In the genomic region with DNA sequence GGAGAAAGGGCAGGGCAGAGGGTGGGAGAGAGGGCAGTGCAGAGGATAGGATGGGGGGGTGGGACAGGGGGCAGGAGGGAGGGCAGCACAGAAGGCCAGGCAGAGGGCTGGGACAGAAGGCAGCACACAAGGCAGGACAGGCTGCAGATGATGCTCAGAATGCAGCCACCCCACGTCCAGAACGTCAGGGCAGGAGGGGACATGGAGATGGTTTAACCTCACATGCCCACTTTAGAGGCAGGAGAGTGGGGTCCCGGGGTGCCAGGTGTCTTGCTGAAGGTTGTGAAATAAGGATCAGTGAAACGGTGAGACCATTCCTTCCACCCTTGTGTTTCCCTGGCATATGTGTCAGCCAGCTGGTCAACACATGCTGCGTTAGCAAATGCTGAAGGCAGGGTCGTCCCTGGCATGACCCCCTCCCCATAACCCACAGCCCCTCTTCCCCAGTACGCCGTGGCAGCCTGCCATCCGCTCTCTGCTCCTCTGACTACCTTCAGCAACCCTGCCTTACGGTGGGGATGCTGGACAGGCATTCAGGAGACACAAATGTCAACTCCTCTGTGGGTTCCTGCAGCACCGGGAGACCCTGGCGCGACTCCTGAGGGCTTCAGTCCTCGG, we compare ENCODE assay signal across 23 cellular contexts.
"Had no signal": no experiment of that assay in that cellular context is flagged by ENCODE, and none has a peak within 500 bp of the region (broad histone marks: within the 10 kb centered on the region; RNA-seq: fewer than 3 reads in every experiment).

No MANE protein-coding gene starts in this region.

- H3K4me1 ChIP-seq: ascending aorta, body of pancreas had no signal

- ATAC-seq: activated CD8-positive, alpha-beta T cell treated with anti-CD3 and anti-CD28 coated beads for 36 hours; activated naive CD4-positive, alpha-beta T cell treated with anti-CD3 and anti-CD28 coated beads, Interleukin-2, amount 50 U/mL, for 72 hours; activated naive CD8-positive, alpha-beta T cell treated with anti-CD3 and anti-CD28 coated beads, Interleukin-2, amount 50 U/mL, for 24 hours; activated T-cell treated with anti-CD3 and anti-CD28 coated beads, Interleukin-2, amount 50 U/mL, for 4 hours; body of pancreas had no signal

- H3K36me3 ChIP-seq: ascending aorta had no signal

- H3K27me3 ChIP-seq: ascending aorta, body of pancreas had no signal

- FAIRE-seq: bronchial epithelial cell had no signal

- DNase-seq: activated CD4-positive, alpha-beta T cell treated with anti-CD3 and anti-CD28 coated beads, Interleukin-2, amount 10 ng/mL, durations not matched to agents 7 days and 5 days; activated CD4-positive, CD25-positive, alpha-beta regulatory T cell; activated CD8-positive, alpha-beta T cell treated with anti-CD3 and anti-CD28 coated beads for 36 hours; activated effector memory CD4-positive, alpha-beta T cell treated with anti-CD3 and anti-CD28 coated beads, Interleukin-2, amount 50 U/mL, for 16 hours; activated naive CD4-positive, alpha-beta T cell treated with Interleukin-2 at 50 U/mL for 16 hours; activated naive CD8-positive, alpha-beta T cell treated with anti-CD3 and anti-CD28 coated beads, Interleukin-2, amount 50 U/mL, for 24 hours; activated T-cell treated with anti-CD3 and anti-CD28 coated beads, Interleukin-2, amount 50 U/mL, for 4 hours; amniotic stem cell; body of pancreas; KG1; NCI-H1048; NCI-H146; NCI-H187 treated with DMSO at 0.1 percent for 48 hours; NCI-H2081 treated with DMSO at 0.1 percent for 48 hours; NCI-H2227 treated with DMSO at 0.1 percent for 48 hours; NCI-H526; NCI-H82; T-helper 1 cell had no signal

- H3K4me3 ChIP-seq: ascending aorta, body of pancreas, SK-N-MC had no signal

- H3K9me3 ChIP-seq: body of pancreas had no signal

- H3K27ac ChIP-seq: ascending aorta, body of pancreas, SK-N-MC, VCaP had no signal
